In the genomic region with DNA sequence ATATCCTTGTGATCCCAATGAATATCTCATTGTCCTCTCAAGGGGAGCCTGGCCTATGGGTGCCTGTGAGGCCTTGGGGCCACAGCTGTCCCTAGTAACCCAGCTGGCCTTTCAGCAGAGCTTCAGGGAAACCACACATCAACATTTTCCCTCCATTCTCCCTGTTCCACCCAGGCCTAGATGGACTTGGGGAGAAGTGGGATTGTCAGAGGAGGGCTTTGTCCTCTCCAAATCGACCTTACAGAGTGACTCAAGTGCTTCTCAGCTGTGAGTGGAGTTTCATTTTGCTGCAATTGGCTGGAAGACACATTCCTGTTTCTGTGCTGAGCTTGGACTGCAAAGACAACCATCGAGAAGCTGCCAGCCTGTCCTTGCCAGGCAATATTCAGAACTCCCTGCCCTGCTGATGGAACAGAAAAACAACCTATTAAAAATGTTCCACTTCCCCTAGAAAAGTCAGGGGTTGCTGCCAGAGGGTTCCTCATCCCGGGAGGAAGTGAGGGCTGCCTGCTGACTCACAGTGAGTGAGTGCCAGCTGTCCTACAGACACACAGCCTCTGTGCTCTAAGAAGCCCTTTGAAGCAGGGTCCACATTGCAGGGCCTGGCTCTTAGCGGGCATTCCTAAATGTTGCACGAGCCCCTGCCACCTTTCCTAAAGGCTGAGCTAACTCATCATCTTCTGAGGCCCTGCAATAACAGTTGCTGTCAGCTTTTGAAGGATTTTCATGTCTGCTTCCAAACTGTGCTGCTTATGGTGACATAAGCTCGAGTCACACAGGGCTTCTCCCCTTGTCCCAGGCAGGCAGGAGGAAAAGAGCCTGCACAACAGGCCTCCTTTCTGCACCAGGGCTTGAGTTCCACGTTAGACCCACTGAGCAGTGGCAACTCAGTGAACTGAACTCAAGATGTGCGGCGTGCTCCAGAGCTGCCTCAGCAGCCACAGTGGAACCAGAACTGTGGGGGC, we compare ENCODE assay signal across 8 cellular contexts. TPM values are rescaled to one million over a fixed set of nuclear protein-coding genes. Genes with fewer than 3 reads are reported as not detected.
A peak's percentile ranks its signal among the peaks of the same experiment; 100 is the strongest.
DNase-seq lines count a peak whose midpoint lies in the region; ATAC-seq, FAIRE-seq and TF ChIP-seq lines count a peak whose summit lies in the region.

No MANE protein-coding gene starts in this region.

- H3K4me3 ChIP-seq in HepG2 (replicated peaks in 1 of 3; ENCODE audit: insufficient read depth in 1 of 3, low read depth in 2 of 3, low read length in 3 of 3) (peak overlapping the region in 2 of 3 experiments; percentile 35 to 51; a peak in 4 of 6 replicates), tibial artery (no peak overlapping the region)

- peak; percentile 76 for ATAC-seq in HepG2
- ATAC-seq in GM18870 (IDR thresholded peaks at IDR 0.05; ENCODE audit: unreplicated experiment), result no peak
- no peak for ATAC-seq in HG02870 (IDR thresholded peaks at IDR 0.05; ENCODE audit: unreplicated experiment)
- ATAC-seq in GM19397 (IDR thresholded peaks at IDR 0.05; ENCODE audit: unreplicated experiment), result no peak

- H3K4me2 ChIP-seq in HepG2 (ENCODE audit: low read depth, low read length), result peak overlapping the region; percentile 81

- H4K20me1 ChIP-seq in HepG2 (ENCODE audit: insufficient read depth, low read length), result no peaks in the 10 kb centered on the region

- H3K4me1 ChIP-seq in HepG2 (ENCODE audit: insufficient read depth, low read length) (peaks cover 60% of the 10 kb centered on the region), tibial artery (peaks cover 0 to 29% (median 22%) of the 10 kb centered on the region in 4 donors)

- POLR2A ChIA-PET in HepG2 (lab: Yijun Ruan, JAX), result interaction anchor here (0.7 to 1.2 kb wide), 2 partner anchors 84 to 106 kb away, joined by 3 read pairs; a partner anchor contains a TSS

- TF ChIP-seq EP300 in HepG2 (IDR thresholded peaks at IDR 0.05; ENCODE audit: low read depth in 2 of 2, low read length in 2 of 2), result 0 out of 4 replicates have a peak, but pooled peaks of 1 of the 2 experiments have one; percentile 8
- TF ChIP-seq EP300 in HepG2 (CRISPR knock-in tag; IDR thresholded peaks at IDR 0.05; ENCODE audit: borderline replicate concordance), result 0 out of 2 replicates have a peak, but pooled peaks have one; percentile 10

- H3K79me2 ChIP-seq in HepG2 (ENCODE audit: insufficient read depth, low read length), result no peaks in the 10 kb centered on the region

- TF ChIP-seq CTCF in HepG2 (CRISPR knock-in tag; IDR thresholded peaks at IDR 0.05) (no peak), tibial artery (IDR thresholded peaks at IDR 0.05) (no peak)

- H3K36me3 ChIP-seq in HepG2 (replicated peaks in 1 of 2; ENCODE audit: control insufficient read depth in 1 of 2, insufficient read depth in 2 of 2, low read length in 2 of 2), result no peaks in the 10 kb centered on the region
- no peaks in the 10 kb centered on the region for H3K36me3 ChIP-seq in tibial artery

- WGBS in HepG2 (ENCODE audit: low lambda C conversion rate), result 23% methylated on average over 7 of the region's 9 CpGs

- no TSS peak for BruUV-seq in HepG2 (replicated peaks; lab: Mats Ljungman, UMichigan)

- H3K9me3 ChIP-seq in HepG2 (ENCODE audit: low read length) (no peaks in the 10 kb centered on the region), tibial artery (no peaks in the 10 kb centered on the region)

- no peak for FAIRE-seq in HepG2 (lab: Jason Lieb, UNC)

- CTCF ChIA-PET in HepG2 (lab: Yijun Ruan, JAX; ENCODE audit: low intra/inter-chr PET ratio, low total read pairs), result no interaction called here

- H2AFZ ChIP-seq in HepG2 (ENCODE audit: low read length), result peak overlapping the region; percentile 51

- H3K27me3 ChIP-seq in HepG2 (ENCODE audit: control insufficient read depth in 1 of 2, insufficient read depth in 2 of 2, low read length in 2 of 2), result no peaks in the 10 kb centered on the region; a peak in 1 of 5 replicates
- H3K27me3 ChIP-seq in tibial artery, result no peaks in the 10 kb centered on the region

- TF ChIP-seq POLR2A in HepG2 (IDR thresholded peaks at IDR 0.05; ENCODE audit: insufficient read depth in 1 of 2, low read depth in 2 of 2, low read length in 2 of 2), result no peak

- TF ChIP-seq RAD21 in HepG2 (CRISPR knock-in tag; IDR thresholded peaks at IDR 0.05), result no peak

- no peak overlapping the region for H3K27ac ChIP-seq in HepG2 (ENCODE audit: extremely low read length, insufficient read depth, low read length)
- H3K27ac ChIP-seq in tibial artery, result peak overlapping the region; percentile 78 to 91

- peak; percentile 56 for DNase-seq in Caki2 (ENCODE audit: low read depth)
- DNase-seq in NCI-H1694 (lab: John Stamatoyannopoulos, UW), result peak; percentile 40
- DNase-seq in cerebellar nuclear complex (lab: John Stamatoyannopoulos, UW), result peak; percentile 10 to 40
- peak; percentile 50 for DNase-seq in HepG2 (ENCODE audit: low spot score)
- peak; percentile 87 to 93 for DNase-seq in tibial artery

- intact Hi-C loops in HepG2 (cut with micrococcal nuclease; ENCODE audit: unreplicated experiment) (loop anchor here (5.0 kb wide), 1 partner anchor 42 kb away; a partner anchor contains a TSS), tibial artery (cut with DNase I; ENCODE audit: low total_unique reads) (no loop called here)

- in situ Hi-C loops in Caki2 (cut with HindIII; ENCODE audit: low pct_unique_long_range_greater_than_20kb, low sequenced_read_pairs) (no loop called here), HepG2 (cut with HindIII; ENCODE audit: extremely low pct_ligation_motif_present, low pct_unique_long_range_greater_than_20kb) (no loop called here)

- peak overlapping the region; percentile 53; the same call in 1 of the 2 replicates for H3K9ac ChIP-seq in HepG2 (ENCODE audit: insufficient read depth, low read depth, low read length)

TF ChIP-seq in HepG2, 621 proteins besides CTCF, POLR2A, EP300 and RAD21 (continues in another document):
- peak; percentile 55; the same call in 1 of the 2 replicates for TF ChIP-seq FOSL2 (CRISPR knock-in tag; IDR thresholded peaks at IDR 0.05)
- no peak for TF ChIP-seq ZNF460 (CRISPR knock-in tag; IDR thresholded peaks at IDR 0.05; ENCODE audit: borderline replicate concordance)
- TF ChIP-seq ZNF292 (CRISPR knock-in tag; IDR thresholded peaks at IDR 0.05; ENCODE audit: borderline replicate concordance, low read depth), result peak; percentile 76; the same call in 1 of the 2 replicates

RNA-seq across cellular contexts. Expression of a gene that starts 20.5 kb away (rescaled TPM):
- total RNA-seq in Caki2 (2014; rRNA removed; shearing (Covaris generic); ENCODE audit: low replicate concordance), result not detected in 2 replicates
- not detected in 2 replicates for total RNA-seq in HepG2 (2016; rRNA removed; fragmentation: Illumina TruSeq; extraction: Trizol)
- total RNA-seq in HepG2 (2016; cell fraction: cytosol; rRNA removed; fragmentation: Illumina TruSeq; extraction: Trizol; ENCODE audit: low read depth), result not detected in 2 replicates
- total RNA-seq in HepG2 (2016; cell fraction: insoluble cytoplasmic fraction; rRNA removed; fragmentation: Illumina TruSeq; extraction: Trizol), result not detected in 2 replicates
- total RNA-seq in HepG2 (2016; cell fraction: membrane; rRNA removed; fragmentation: Illumina TruSeq; extraction: Trizol), result not detected in 2 replicates
- not detected in 2 replicates for total RNA-seq in HepG2 (2016; cell fraction: nucleus; rRNA removed; fragmentation: Illumina TruSeq; extraction: Trizol)
- 0.20 TPM in 1 of 2 replicates, not detected in the other for polyA plus RNA-seq in HepG2 (2011; rRNA removed)
- not detected in 2 replicates for polyA plus RNA-seq in HepG2 (2011; cell fraction: cytosol; rRNA removed)
- polyA plus RNA-seq in HepG2 (2011; cell fraction: nucleus; rRNA removed), result 0.18 and 0.38 TPM in 2 replicates
- polyA plus RNA-seq in HepG2 (2012), result not detected in 2 replicates
- not detected in 2 replicates for polyA plus RNA-seq in HepG2 (2016; cell fraction: cytosol; fragmentation: Illumina TruSeq; extraction: Trizol; ENCODE audit: low read depth)
- polyA plus RNA-seq in HepG2 (2016; cell fraction: insoluble cytoplasmic fraction; fragmentation: Illumina TruSeq; extraction: Trizol; ENCODE audit: low read depth), result not detected in 2 replicates
- not detected in 2 replicates for polyA plus RNA-seq in HepG2 (2016; cell fraction: membrane; fragmentation: Illumina TruSeq; extraction: Trizol; ENCODE audit: low read depth)
- not detected in 2 replicates for polyA plus RNA-seq in HepG2 (2016; cell fraction: nucleus; fragmentation: Illumina TruSeq; extraction: Trizol; ENCODE audit: insufficient read depth, low read depth)
- polyA minus RNA-seq in HepG2 (2011; rRNA and poly(A)+ RNA removed; ENCODE audit: low replicate concordance), result not detected in 2 replicates
- not detected in 2 replicates for polyA minus RNA-seq in HepG2 (2011; cell fraction: cytosol; rRNA and poly(A)+ RNA removed)
- not detected in 2 replicates for polyA minus RNA-seq in HepG2 (2011; cell fraction: nucleus; rRNA and poly(A)+ RNA removed)

RNA-seq across cellular contexts. Expression of a gene that starts 42.8 kb away (rescaled TPM):
- 13.1 and 19.4 TPM in 2 replicates for total RNA-seq in Caki2 (2014; rRNA removed; shearing (Covaris generic); ENCODE audit: low replicate concordance)
- 10.0 and 12.1 TPM in 2 replicates for total RNA-seq in HepG2 (2016; rRNA removed; fragmentation: Illumina TruSeq; extraction: Trizol)
- total RNA-seq in HepG2 (2016; cell fraction: cytosol; rRNA removed; fragmentation: Illumina TruSeq; extraction: Trizol; ENCODE audit: low read depth), result 1.1 and 1.8 TPM in 2 replicates
- total RNA-seq in HepG2 (2016; cell fraction: insoluble cytoplasmic fraction; rRNA removed; fragmentation: Illumina TruSeq; extraction: Trizol), result 9.2 and 12.1 TPM in 2 replicates
- total RNA-seq in HepG2 (2016; cell fraction: membrane; rRNA removed; fragmentation: Illumina TruSeq; extraction: Trizol), result 1.5 and 2.3 TPM in 2 replicates
- total RNA-seq in HepG2 (2016; cell fraction: nucleus; rRNA removed; fragmentation: Illumina TruSeq; extraction: Trizol), result 11.3 and 14.5 TPM in 2 replicates
- 11.6 and 13.7 TPM in 2 replicates for polyA plus RNA-seq in HepG2 (2011; rRNA removed)
- 7.2 and 8.6 TPM in 2 replicates for polyA plus RNA-seq in HepG2 (2011; cell fraction: cytosol; rRNA removed)
- polyA plus RNA-seq in HepG2 (2011; cell fraction: nucleus; rRNA removed), result 43.9 and 51.3 TPM in 2 replicates
- polyA plus RNA-seq in HepG2 (2012), result 5.7 and 6.1 TPM in 2 replicates
- polyA plus RNA-seq in HepG2 (2016; cell fraction: cytosol; fragmentation: Illumina TruSeq; extraction: Trizol; ENCODE audit: low read depth), result 0.26 and 0.31 TPM in 2 replicates
- 10.7 and 11.4 TPM in 2 replicates for polyA plus RNA-seq in HepG2 (2016; cell fraction: insoluble cytoplasmic fraction; fragmentation: Illumina TruSeq; extraction: Trizol; ENCODE audit: low read depth)
- 0.56 and 0.65 TPM in 2 replicates for polyA plus RNA-seq in HepG2 (2016; cell fraction: membrane; fragmentation: Illumina TruSeq; extraction: Trizol; ENCODE audit: low read depth)
- polyA plus RNA-seq in HepG2 (2016; cell fraction: nucleus; fragmentation: Illumina TruSeq; extraction: Trizol; ENCODE audit: insufficient read depth, low read depth), result 21.1 and 22.2 TPM in 2 replicates
- 8.2 and 19.7 TPM in 2 replicates for polyA minus RNA-seq in HepG2 (2011; rRNA and poly(A)+ RNA removed; ENCODE audit: low replicate concordance)
- 5.3 and 8.8 TPM in 2 replicates for polyA minus RNA-seq in HepG2 (2011; cell fraction: cytosol; rRNA and poly(A)+ RNA removed)
- 12.6 and 17.4 TPM in 2 replicates for polyA minus RNA-seq in HepG2 (2011; cell fraction: nucleus; rRNA and poly(A)+ RNA removed)

Comparison
In these comparisons a context has a peak if more than half of its experiments do, and no peak if none do; other contexts are left out.
1. DNase-seq: peak in every context shown above with its lines; median percentile 90 in tibial artery; 56 in Caki2; 50 in HepG2; 40 in NCI-H1694; 25 in cerebellar nuclear complex.
2. H3K4me3 ChIP-seq: peak in HepG2 (2 of 3); none in tibial artery (0 of 2).